Comparison of ENCODE assay signal across 10 cellular contexts in genomic region chr19:38057954-38058690, GRCh38.
DNase-seq lines count a peak whose midpoint lies in the region; ATAC-seq and TF ChIP-seq lines count a peak whose summit lies in the region.
"Had no signal": no experiment of that assay in that cellular context is flagged by ENCODE, and none has a peak within 500 bp of the region (broad histone marks: within the 10 kb centered on the region; RNA-seq: fewer than 3 reads in every experiment).

No MANE protein-coding gene starts in this region.

- DNase-seq in DMS153 treated with DMSO at 0.1 percent for 48 hours (lab: John Stamatoyannopoulos, UW; ENCODE audit: unreplicated experiment) (peak; percentile 94), NCI-H2081 treated with DMSO at 0.1 percent for 48 hours (lab: John Stamatoyannopoulos, UW) (peak; percentile 92), WTC11 (ENCODE audit: low spot score) (no peak), neural crest cell (ENCODE audit: low read depth, low spot score) (no peak), NCI-H226 (no peak), mesenteric fat pad (ENCODE audit: low spot score) (no peak), gastrocnemius medialis (no peak)
- no peak for DNase-seq in stimulated activated naive CD4-positive, alpha-beta T cell treated with Interleukin-2 at 50 U/mL for 16 hours (lab: John Stamatoyannopoulos, UW)
- DNase-seq: activated CD8-positive, alpha-beta memory T cell treated with anti-CD3 and anti-CD28 coated beads, Interleukin-2, amount 10 ng/mL, durations not matched to agents 7 days and 5 days; MV-4-11 had no signal

- no peaks in the 10 kb centered on the region for H3K27me3 ChIP-seq in gastrocnemius medialis

- TF ChIP-seq POLR2A in gastrocnemius medialis (IDR thresholded peaks at IDR 0.05) = no peak

- no peak overlapping the region for H3K4me3 Mint-ChIP-seq in WTC11
- H3K4me3 Mint-ChIP-seq in neural crest cell = no peak overlapping the region
- H3K4me3 Mint-ChIP-seq: activated CD8-positive, alpha-beta memory T cell treated with anti-CD3 and anti-CD28 coated beads, Interleukin-2, amount 10 ng/mL, durations not matched to agents 7 days and 5 days had no signal

- in situ Hi-C loops in gastrocnemius medialis (cut with MboI; ENCODE audit: low sequenced_read_pairs in 4 of 4) = no loop called here

- H3K27me3 Mint-ChIP-seq in WTC11 (ENCODE audit: low read depth) (no peaks in the 10 kb centered on the region), neural crest cell (ENCODE audit: low read depth) (no peaks in the 10 kb centered on the region)
- H3K27me3 Mint-ChIP-seq: activated CD8-positive, alpha-beta memory T cell treated with anti-CD3 and anti-CD28 coated beads, Interleukin-2, amount 10 ng/mL, durations not matched to agents 7 days and 5 days had no signal

- no peaks in the 10 kb centered on the region for H3K9me3 Mint-ChIP-seq in WTC11
- no peaks in the 10 kb centered on the region for H3K9me3 Mint-ChIP-seq in neural crest cell

- H3K36me3 Mint-ChIP-seq in WTC11 (no peaks in the 10 kb centered on the region), neural crest cell (ENCODE audit: low read depth) (no peaks in the 10 kb centered on the region)
- H3K36me3 Mint-ChIP-seq: activated CD8-positive, alpha-beta memory T cell treated with anti-CD3 and anti-CD28 coated beads, Interleukin-2, amount 10 ng/mL, durations not matched to agents 7 days and 5 days had no signal

- intact Hi-C loops in gastrocnemius medialis (cut with DNase I; ENCODE audit: low total_unique reads) = no loop called here

- H3K27ac Mint-ChIP-seq in WTC11 (peak overlapping the region; percentile 74), neural crest cell (ENCODE audit: unreplicated experiment) (peak overlapping the region; percentile 78)
- H3K27ac Mint-ChIP-seq: activated CD8-positive, alpha-beta memory T cell treated with anti-CD3 and anti-CD28 coated beads, Interleukin-2, amount 10 ng/mL, durations not matched to agents 7 days and 5 days had no signal

- TF ChIP-seq CTCF in WTC11 (IDR thresholded peaks at IDR 0.05) = no peak
- no peak for TF ChIP-seq CTCF in neural crest cell (conservative IDR thresholded peaks at IDR 0.05)
- TF ChIP-seq CTCF in gastrocnemius medialis (IDR thresholded peaks at IDR 0.05 in 4 of 5, conservative IDR thresholded peaks at IDR 0.05 in 1 of 5) = no peak

- POLR2A ChIA-PET in WTC11 (lab: Charles Lee) = interaction anchor here (0.6 to 0.8 kb wide), 3 partner anchors 21 to 152 kb away, joined by 3 to 4 read pairs (median 4); partner anchors contain the start of gene WDR87

- no peak overlapping the region for H3K4me3 ChIP-seq in gastrocnemius medialis

- peaks cover 0 to 10% of the 10 kb centered on the region in 2 donors for H3K4me1 ChIP-seq in gastrocnemius medialis

- H3K9me3 ChIP-seq in gastrocnemius medialis = no peaks in the 10 kb centered on the region

- H3K4me1 Mint-ChIP-seq in WTC11 (peaks cover 40% of the 10 kb centered on the region), neural crest cell (peaks cover 38% of the 10 kb centered on the region)

- no peak overlapping the region for H3K27ac ChIP-seq in gastrocnemius medialis

- H3K36me3 ChIP-seq in gastrocnemius medialis = no peaks in the 10 kb centered on the region

- ATAC-seq in WTC11 (no peak), gastrocnemius medialis (no peak)
- ATAC-seq: activated CD8-positive, alpha-beta memory T cell treated with anti-CD3 and anti-CD28 coated beads, Interleukin-2, amount 10 ng/mL, durations not matched to agents 7 days and 5 days had no signal

- CTCF ChIA-PET in WTC11 (lab: Charles Lee) = interaction anchor here (0.6 to 1.5 kb wide), 7 partner anchors 39 to 156 kb away, joined by 3 to 9 read pairs (median 5); partner anchors contain the start of genes SIPA1L3 and WDR87

TF ChIP-seq in WTC11, 78 proteins besides CTCF, POLR2A, EP300 and RAD21:
- TF ChIP-seq ZNF423 (CRISPR knock-in tag; IDR thresholded peaks at IDR 0.05) = peak; percentile 97
- TF ChIP-seq ZNF532 (CRISPR knock-in tag; IDR thresholded peaks at IDR 0.05; ENCODE audit: borderline replicate concordance) = no peak
TF ChIP-seq in WTC11: peak in this region for 1.

Comparison
In these comparisons a context has a peak if more than half of its experiments do, and no peak if none do; other contexts are left out.
1. DNase-seq: peak in DMS153 treated with DMSO at 0.1 percent for 48 hours (single experiment) and NCI-H2081 treated with DMSO at 0.1 percent for 48 hours (single experiment); none in WTC11 (single experiment), neural crest cell (single experiment), NCI-H226 (single experiment), stimulated activated naive CD4-positive, alpha-beta T cell treated with Interleukin-2 at 50 U/mL for 16 hours (single experiment), mesenteric fat pad (single experiment) and gastrocnemius medialis (0 of 2).